In genomic region chr7:12067156-12067831, GRCh38 we compare ENCODE assay signal across 9 cellular contexts.
DNase-seq lines count a peak whose midpoint lies in the region; ATAC-seq and TF ChIP-seq lines count a peak whose summit lies in the region.
"Had no signal": no experiment of that assay in that cellular context is flagged by ENCODE, and none has a peak within 500 bp of the region (broad histone marks: within the 10 kb centered on the region; RNA-seq: fewer than 3 reads in every experiment).

No MANE protein-coding gene starts in this region.

- no TSS peak for BruUV-seq in mammary epithelial cell (replicated peaks; lab: Mats Ljungman, UMichigan)

- TF ChIP-seq CTCF in mammary epithelial cell (conservative IDR thresholded peaks at IDR 0.05 in 1 of 2, IDR thresholded peaks at IDR 0.05 in 1 of 2; ENCODE audit: extremely low read depth in 1 of 2, insufficient read depth in 1 of 2, low read depth in 1 of 2, low read length in 2 of 2), result peak; percentile 46 to 70

- no peaks in the 10 kb centered on the region for H3K79me2 ChIP-seq in mammary epithelial cell (ENCODE audit: insufficient read depth, low read length)

- intact Hi-C loops in mammary epithelial cell (cut with micrococcal nuclease), result loop anchor here (1.0 to 2.0 kb wide), 6 partner anchors 144 to 640 kb away; partner anchors contain the start of genes THSD7A and TMEM106B

- no peaks in the 10 kb centered on the region for H3K9me3 ChIP-seq in mammary epithelial cell (replicated peaks; ENCODE audit: insufficient read depth, low read length)
- H3K9me3 ChIP-seq: BLaER1 treated with 17β-estradiol and CSF1 and Interleukin-3, amounts not matched to agents 10 nM and 100 nM had no signal

- no peak overlapping the region for H3K4me2 ChIP-seq in mammary epithelial cell (ENCODE audit: insufficient read depth, low read depth, low read length)

- H3K27ac ChIP-seq in mammary epithelial cell (ENCODE audit: insufficient read depth, low read depth, low read length), result no peak overlapping the region

- DNase-seq in NCI-H187 (lab: John Stamatoyannopoulos, UW) (peak; percentile 6 to 8), NCI-H187 treated with DMSO at 0.1 percent for 48 hours (lab: John Stamatoyannopoulos, UW) (no peak), NCI-H1694 treated with DMSO at 0.1 percent for 48 hours (lab: John Stamatoyannopoulos, UW) (peak; percentile 33), UCSD-AML1 (lab: John Stamatoyannopoulos, UW; ENCODE audit: unreplicated experiment) (peak; percentile 11), mammary epithelial cell (peak; percentile 28), left kidney (ENCODE audit: low read depth, low spot score) (peak; percentile 82)
- peak in 2 of 3 donors; percentile 15 to 41 for DNase-seq in stimulated activated CD4-positive, alpha-beta T cell treated with anti-CD3 and anti-CD28 coated beads, TNF-alpha, amount 100 ng/mL, for 48 hours (ENCODE audit: low read depth in 3 of 3)

- H3K27me3 ChIP-seq in mammary epithelial cell (ENCODE audit: insufficient read depth, low read length), result no peaks in the 10 kb centered on the region
- H3K27me3 ChIP-seq: BLaER1 treated with 17β-estradiol and CSF1 and Interleukin-3, amounts not matched to agents 10 nM and 100 nM had no signal

- H4K20me1 ChIP-seq in mammary epithelial cell (ENCODE audit: insufficient read depth, low read length), result no peaks in the 10 kb centered on the region
- H4K20me1 ChIP-seq: BLaER1 treated with 17β-estradiol and CSF1 and Interleukin-3, amounts not matched to agents 10 nM and 100 nM had no signal

- H3K36me3 ChIP-seq in mammary epithelial cell (ENCODE audit: insufficient read depth, low read length), result no peaks in the 10 kb centered on the region
- H3K36me3 ChIP-seq: BLaER1 treated with 17β-estradiol and CSF1 and Interleukin-3, amounts not matched to agents 10 nM and 100 nM had no signal

- no peak overlapping the region for H3K9ac ChIP-seq in mammary epithelial cell (ENCODE audit: insufficient read depth, low read length)

- CTCF ChIA-PET in mammary epithelial cell (lab: Charles Lee; ENCODE audit: low non-redundant PET), result no interaction called here

- 80% methylated on average over 12 of the region's 13 CpGs for WGBS in mammary epithelial cell (ENCODE audit: low coverage, missing lambda C conversion rate)

- no peak overlapping the region for H3K4me3 ChIP-seq in mammary epithelial cell (replicated peaks in 1 of 3; ENCODE audit: insufficient read depth in 1 of 3, low read depth in 2 of 3, low read length in 3 of 3)
- H3K4me3 ChIP-seq: BLaER1 treated with 17β-estradiol and CSF1 and Interleukin-3, amounts not matched to agents 10 nM and 100 nM had no signal

- dilution Hi-C loops in mammary epithelial cell (cut with HindIII; ENCODE audit: low sequenced_read_pairs), result no loop called here

- H2AFZ ChIP-seq in mammary epithelial cell (ENCODE audit: low read depth, low read length), result no peak overlapping the region

- peak; percentile 82 for ATAC-seq in HG02642 (IDR thresholded peaks at IDR 0.05; ENCODE audit: poor library complexity, unreplicated experiment)

- in situ Hi-C loops in mammary epithelial cell (cut with MboI; ENCODE audit: low sequenced_read_pairs in 2 of 2), result loop anchor here (5.0 to 25.0 kb wide), 3 partner anchors 255 to 420 kb away; no protein-coding TSS in a partner anchor

- no peaks in the 10 kb centered on the region for H3K4me1 ChIP-seq in mammary epithelial cell (ENCODE audit: insufficient read depth, low read length)
